11 cellular contexts compared by ENCODE assay signal in genomic region chr1:94335447-94335846, GRCh38.
A peak's percentile ranks its signal among the peaks of the same experiment; 100 is the strongest.
DNase-seq lines count a peak whose midpoint lies in the region; ATAC-seq and TF ChIP-seq lines count a peak whose summit lies in the region.
"Had no signal": no experiment of that assay in that cellular context is flagged by ENCODE, and none has a peak within 500 bp of the region (broad histone marks: within the 10 kb centered on the region; RNA-seq: fewer than 3 reads in every experiment).

No MANE protein-coding gene starts in this region.

- H3K36me3 ChIP-seq in GM06990 (ENCODE audit: control insufficient read depth, insufficient read depth, low read length) (no peaks in the 10 kb centered on the region), brain microvascular endothelial cell (replicated peaks) (no peaks in the 10 kb centered on the region), psoas muscle (ENCODE audit: insufficient read depth in 1 of 2, low read depth in 1 of 2) (no peaks in the 10 kb centered on the region), prostate gland (no peaks in the 10 kb centered on the region)
- H3K36me3 ChIP-seq: right lobe of liver had no signal

- H3K4me3 ChIP-seq in GM06990 (replicated peaks; ENCODE audit: low read depth, low read length): peak overlapping the region; percentile 26
- no peak overlapping the region for H3K4me3 ChIP-seq in brain microvascular endothelial cell (ENCODE audit: low read depth, low read length)
- H3K4me3 ChIP-seq in psoas muscle: no peak overlapping the region
- H3K4me3 ChIP-seq in prostate gland: no peak overlapping the region
- H3K4me3 ChIP-seq: right lobe of liver had no signal

- in situ Hi-C loops in brain microvascular endothelial cell (cut with HindIII; ENCODE audit: low pct_ligation_motif_present, low sequenced_read_pairs): loop anchor here (10.0 to 25.0 kb wide), 2 partner anchors 98 to 301 kb away; partner anchors contain the start of gene ARHGAP29

- no peak for DNase-seq in GM06990 (ENCODE audit: extremely low read depth, insufficient read length)
- no peak for DNase-seq in brain microvascular endothelial cell
- DNase-seq in psoas muscle: no peak
- DNase-seq in NOMO-1 treated with DMSO at 0.1 percent for 48 hours (lab: John Stamatoyannopoulos, UW; ENCODE audit: unreplicated experiment): no peak
- DNase-seq in prostate gland (ENCODE audit: low spot score): no peak
- DNase-seq in activated gamma-delta T cell treated with Interleukin-2 at 50 U/mL for 16 hours: no peak

- H3K27ac ChIP-seq in brain microvascular endothelial cell (peak overlapping the region; percentile 2), psoas muscle (peak overlapping the region; percentile 48), prostate gland (no peak overlapping the region)

- H3K4me1 ChIP-seq in psoas muscle (peaks cover 8% of the 10 kb centered on the region), prostate gland (replicated peaks) (no peaks in the 10 kb centered on the region)
- H3K4me1 ChIP-seq: right lobe of liver had no signal

- H3K9me3 ChIP-seq in psoas muscle (no peaks in the 10 kb centered on the region), prostate gland (no peaks in the 10 kb centered on the region)
- H3K9me3 ChIP-seq: right lobe of liver had no signal

- 47 to 66% (median 50%) methylated on average over 2 of the region's 2 CpGs for WGBS in psoas muscle, 3 donors
- 59% methylated on average over 2 of the region's 2 CpGs for WGBS in prostate gland

- no peak for TF ChIP-seq POLR2A in prostate gland (IDR thresholded peaks at IDR 0.05)

- peak; percentile 51 for ATAC-seq in HG02678 (IDR thresholded peaks at IDR 0.05; ENCODE audit: unreplicated experiment)
- peak in 1 of 4 donors; percentile 38 for ATAC-seq in psoas muscle
- no peak for ATAC-seq in GM18870 (IDR thresholded peaks at IDR 0.05; ENCODE audit: unreplicated experiment)
- ATAC-seq: activated CD8-positive, alpha-beta T cell treated with anti-CD3 and anti-CD28 coated beads for 36 hours; stimulated activated memory B cell treated with anti-CD40 and anti-IgM and Interleukin-4, amounts not matched to agents 10 μg/mL and 1 μg/mL and 100 μg/mL, for 72 hours had no signal

- intact Hi-C loops in psoas muscle (cut with DNase I) (loop anchor here in 1 of 2 donors (1.0 to 2.0 kb wide), 2 partner anchors 275 to 309 kb away; no protein-coding TSS in a partner anchor), prostate gland (cut with DNase I) (loop anchor here (10.0 kb wide), 1 partner anchor 129 kb away; no protein-coding TSS in a partner anchor)

- TF ChIP-seq CTCF in GM06990 (IDR thresholded peaks at IDR 0.05; ENCODE audit: insufficient read depth, low read length, poor library complexity, severe bottlenecking) (no peak), brain microvascular endothelial cell (IDR thresholded peaks at IDR 0.05; ENCODE audit: low read depth, low read length, missing control alignments) (no peak), psoas muscle (IDR thresholded peaks at IDR 0.05) (no peak), prostate gland (IDR thresholded peaks at IDR 0.05) (no peak)

- no peaks in the 10 kb centered on the region for H3K27me3 ChIP-seq in GM06990 (replicated peaks; ENCODE audit: control insufficient read depth, insufficient read depth, low read length)
- no peaks in the 10 kb centered on the region for H3K27me3 ChIP-seq in brain microvascular endothelial cell (replicated peaks)
- H3K27me3 ChIP-seq in psoas muscle (ENCODE audit: insufficient read depth in 3 of 3, low read length in 2 of 3): no peaks in the 10 kb centered on the region
- no peaks in the 10 kb centered on the region for H3K27me3 ChIP-seq in prostate gland (replicated peaks; ENCODE audit: insufficient read depth)
- H3K27me3 ChIP-seq: right lobe of liver had no signal

Comparison
In these comparisons a context has a peak if more than half of its experiments do, and no peak if none do; other contexts are left out.
1. H3K27ac ChIP-seq: peak in brain microvascular endothelial cell (single experiment) and psoas muscle (single experiment); none in prostate gland (0 of 2).